In genomic region chr1:44537961-44538360, GRCh38 we compare ENCODE assay signal across 23 cellular contexts.
"Had no signal": no experiment of that assay in that cellular context is flagged by ENCODE, and none has a peak within 500 bp of the region (broad histone marks: within the 10 kb centered on the region; RNA-seq: fewer than 3 reads in every experiment).

No MANE protein-coding gene starts in this region.

- H3K27me3 ChIP-seq: foreskin keratinocyte, uterus had no signal

- DNase-seq: cortex of kidney; effector CD8-positive, alpha-beta T cell; foreskin keratinocyte; heart right ventricle; hypothalamus; immature natural killer cell; islet precursor cell; kidney glomerular epithelial cell; left ventricle myocardium superior; lower lobe of right lung; naive thymus-derived CD8-positive, alpha-beta T cell; nephron progenitor cell; stimulated activated CD4-positive, alpha-beta T cell treated with anti-CD3 and anti-CD28 coated beads, Interleukin-2, amount 100 ng/mL, for 24 hours; stimulated activated CD4-positive, alpha-beta T cell treated with anti-CD3 and anti-CD28 coated beads, Interleukin-4, amount 100 ng/mL, for 24 hours; stimulated activated naive CD4-positive, alpha-beta T cell treated with Interleukin-2 at 50 U/mL for 16 hours; stomach; transverse colon; upper lobe of right lung; uterus had no signal

- H3K27ac ChIP-seq: esophagus muscularis mucosa, foreskin keratinocyte, gastroesophageal sphincter, heart right ventricle, lower lobe of right lung, prostate gland, right atrium auricular region, stomach, transverse colon, upper lobe of right lung, uterus had no signal

- H3K4me3 ChIP-seq: esophagus muscularis mucosa, gastroesophageal sphincter, heart right ventricle, lower lobe of right lung, prostate gland, right atrium auricular region, stomach, transverse colon, upper lobe of right lung, uterus had no signal
